7 cellular contexts compared by ENCODE assay signal in genomic region chr13:76885203-76886004, GRCh38. TPM values are rescaled to one million over a fixed set of nuclear protein-coding genes. Genes with fewer than 3 reads are reported as not detected.
DNase-seq lines count a peak whose midpoint lies in the region; ATAC-seq and TF ChIP-seq lines count a peak whose summit lies in the region.

No MANE protein-coding gene starts in this region.

- no peaks in the 10 kb centered on the region for H3K36me3 Mint-ChIP-seq in HFFc6 (ENCODE audit: low read depth)
- peaks cover 2% of the 10 kb centered on the region for H3K36me3 Mint-ChIP-seq in activated B cell treated with CpG ODN at 0.5 μM for 24 hours (ENCODE audit: low read depth)

- in situ Hi-C loops in GM13977 (cut with MboI; ENCODE audit: low pct_unique_long_range_greater_than_20kb, low sequenced_read_pairs, unreplicated experiment), result no loop called here

- H3K27me3 Mint-ChIP-seq in HFFc6 (ENCODE audit: insufficient read depth), result peaks cover 7% of the 10 kb centered on the region
- no peaks in the 10 kb centered on the region for H3K27me3 Mint-ChIP-seq in activated B cell treated with CpG ODN at 0.5 μM for 24 hours

- DNase-seq in GM13977 (ENCODE audit: low spot score), result peak; percentile 62
- DNase-seq in HFFc6, result peak; percentile 53
- peak; percentile 81 for DNase-seq in NCI-H1092 treated with DMSO at 0.1 percent for 48 hours (lab: John Stamatoyannopoulos, UW)
- peak; percentile 57 for DNase-seq in activated B cell treated with CpG ODN at 0.5 μM for 24 hours
- DNase-seq in central memory CD4-positive, alpha-beta T cell, result peak; percentile 55
- peak; percentile 36 for DNase-seq in kidney glomerular epithelial cell (lab: John Stamatoyannopoulos, UW)
- DNase-seq in stimulated activated CD4-positive, alpha-beta T cell treated with anti-CD3 and anti-CD28 coated beads, Interleukin-1b, Interleukin-23, amount 100 ng/mL, for 1 hour (ENCODE audit: low read depth in 2 of 2), result peak; percentile 7 to 21

- POLR2A ChIA-PET in activated B cell treated with CpG ODN at 0.5 μM for 24 hours (lab: Charles Lee), result interaction anchor here (0.5 to 2.7 kb wide), 11 partner anchors 11 to 1328 kb away, joined by 3 to 12 read pairs (median 5); partner anchors contain the start of genes CLN5, FBXL3 and SLAIN1

- intact Hi-C loops in activated B cell treated with CpG ODN at 0.5 μM for 24 hours (cut with micrococcal nuclease), result loop anchor here (1.0 to 10.0 kb wide), 9 partner anchors 7 to 1719 kb away; partner anchors contain the start of genes CLN5, LMO7, POU4F1 and UCHL3

- peak; percentile 70 for TF ChIP-seq CTCF in GM13977 (IDR thresholded peaks at IDR 0.05; ENCODE audit: extremely low read depth, insufficient read depth, missing control alignments)
- peak; percentile 43; the same call in 1 of the 2 replicates for TF ChIP-seq CTCF in HFFc6 (IDR thresholded peaks at IDR 0.05)
- no peak for TF ChIP-seq CTCF in activated B cell treated with CpG ODN at 0.5 μM for 24 hours (IDR thresholded peaks at IDR 0.05)

- CTCF ChIA-PET in activated B cell treated with CpG ODN at 0.5 μM for 24 hours (lab: Charles Lee), result interaction anchor here (1.2 to 3.7 kb wide), 8 partner anchors 10 to 1024 kb away, joined by 3 to 25 read pairs (median 6); no protein-coding TSS in a partner anchor

- H3K9me3 Mint-ChIP-seq in HFFc6 (no peaks in the 10 kb centered on the region), activated B cell treated with CpG ODN at 0.5 μM for 24 hours (no peaks in the 10 kb centered on the region)

- H3K4me1 Mint-ChIP-seq in HFFc6 (ENCODE audit: low read depth) (peaks cover 31% of the 10 kb centered on the region), activated B cell treated with CpG ODN at 0.5 μM for 24 hours (peaks cover 24% of the 10 kb centered on the region)

- H3K27ac Mint-ChIP-seq in HFFc6 (no peak overlapping the region; the same call in 1 of the 2 replicates), activated B cell treated with CpG ODN at 0.5 μM for 24 hours (peak overlapping the region; percentile 57)

- ATAC-seq in activated B cell treated with CpG ODN at 0.5 μM for 24 hours (ENCODE audit: low read depth), result peak; percentile 34

- peak overlapping the region; percentile 85 for H3K4me3 Mint-ChIP-seq in HFFc6
- peak overlapping the region; percentile 88 for H3K4me3 Mint-ChIP-seq in activated B cell treated with CpG ODN at 0.5 μM for 24 hours

RNA-seq across cellular contexts. Expression of gene KCTD12, which starts 0.8 kb away (rescaled TPM):
- total RNA-seq in HFFc6 (2021; fragmentation: NEBNext Ultra II Directional; extraction: Animal tissue kit (Norgen Biotek cat#: 25700)), result 1 to 10 TPM in 2 of 6 experiments, under 1 TPM in 4; 0.66 to 3.4 (median 0.90) TPM
- total RNA-seq in activated B cell treated with CpG ODN at 0.5 μM for 24 hours, result 4.5 and 5.5 TPM in 2 replicates

Comparison
In these comparisons a context has a peak if more than half of its experiments do, and no peak if none do; other contexts are left out.
1. Peak in every context shown above with its lines: DNase-seq and ATAC-seq.
2. DNase-seq: peak in every context shown above with its lines; median percentile 81 in NCI-H1092 treated with DMSO at 0.1 percent for 48 hours; 62 in GM13977; 57 in activated B cell treated with CpG ODN at 0.5 μM for 24 hours; 55 in central memory CD4-positive, alpha-beta T cell; 53 in HFFc6; 36 in kidney glomerular epithelial cell; 14 in stimulated activated CD4-positive, alpha-beta T cell treated with anti-CD3 and anti-CD28 coated beads, Interleukin-1b, Interleukin-23, amount 100 ng/mL, for 1 hour.